In the genomic region with DNA sequence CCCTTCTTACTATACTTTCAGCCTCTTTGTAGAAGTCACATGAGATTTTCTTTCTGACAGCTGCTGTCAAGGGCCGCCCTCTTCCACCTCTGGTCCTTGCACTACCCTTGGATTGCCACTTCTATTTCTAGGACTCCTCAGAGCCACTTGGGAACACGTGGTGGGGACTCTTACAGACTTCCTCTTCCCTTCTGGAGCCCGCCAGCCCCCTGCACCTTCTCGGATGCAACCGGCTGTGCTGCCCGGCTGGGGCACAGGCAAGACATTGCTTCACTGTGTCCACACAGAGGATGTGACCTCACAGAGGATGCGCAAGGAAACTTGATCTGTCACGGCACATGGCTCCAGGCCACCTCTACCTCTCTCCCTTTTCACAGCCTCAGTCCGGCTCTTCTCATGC, we compare ENCODE assay signal across 9 cellular contexts. TPM values are rescaled to one million over a fixed set of nuclear protein-coding genes. Genes with fewer than 3 reads are reported as not detected.
DNase-seq lines count a peak whose midpoint lies in the region; ATAC-seq and TF ChIP-seq lines count a peak whose summit lies in the region.
"Had no signal": no experiment of that assay in that cellular context is flagged by ENCODE, and none has a peak within 500 bp of the region (broad histone marks: within the 10 kb centered on the region; RNA-seq: fewer than 3 reads in every experiment).

No MANE protein-coding gene starts in this region.

- no peaks in the 10 kb centered on the region for H3K9me3 ChIP-seq in OCI-LY7 (ENCODE audit: low read length)
- H3K9me3 ChIP-seq in MG63, result no peaks in the 10 kb centered on the region
- H3K9me3 ChIP-seq: suprapubic skin had no signal

- H3K27me3 ChIP-seq in MG63, result no peaks in the 10 kb centered on the region
- H3K27me3 ChIP-seq: suprapubic skin had no signal

- H3K9me3 Mint-ChIP-seq in stimulated activated effector memory CD8-positive, alpha-beta T cell treated with anti-CD3 and anti-CD28 coated beads, Interleukin-12 subunit alpha, Interleukin-12 subunit beta, amount 100 ng/mL, for 72 hours, result no peaks in the 10 kb centered on the region

- H3K4me3 ChIP-seq in OCI-LY7 (ENCODE audit: low read depth, low read length, poor library complexity, severe bottlenecking) (no peak overlapping the region), MG63 (no peak overlapping the region)
- H3K4me3 ChIP-seq: suprapubic skin had no signal

- peak overlapping the region; percentile 7 for H3K27ac ChIP-seq in OCI-LY7 (ENCODE audit: low read depth, low read length, poor library complexity, severe bottlenecking)
- H3K27ac ChIP-seq: suprapubic skin had no signal

- peaks cover 53% of the 10 kb centered on the region for H3K4me1 ChIP-seq in OCI-LY7 (ENCODE audit: insufficient read depth, low read length, poor library complexity, severe bottlenecking)

- peak overlapping the region; percentile 1 for H3K27ac Mint-ChIP-seq in stimulated activated effector memory CD8-positive, alpha-beta T cell treated with anti-CD3 and anti-CD28 coated beads, Interleukin-12 subunit alpha, Interleukin-12 subunit beta, amount 100 ng/mL, for 72 hours

- H3K4me3 Mint-ChIP-seq in stimulated activated effector memory CD8-positive, alpha-beta T cell treated with anti-CD3 and anti-CD28 coated beads, Interleukin-12 subunit alpha, Interleukin-12 subunit beta, amount 100 ng/mL, for 72 hours, result peak overlapping the region; percentile 0

- CTCF ChIA-PET in OCI-LY7 (lab: Charles Lee; ENCODE audit: unreplicated experiment), result no interaction called here

- POLR2A ChIA-PET in OCI-LY7 (lab: Charles Lee), result interaction anchor here (0.6 to 1.1 kb wide), 3 partner anchors 40 to 214 kb away, joined by 3 to 4 read pairs (median 3); partner anchors contain the start of gene EIF2D

- ATAC-seq in stimulated activated effector memory CD8-positive, alpha-beta T cell treated with anti-CD3 and anti-CD28 coated beads, Interleukin-12 subunit alpha, Interleukin-12 subunit beta, amount 100 ng/mL, for 72 hours, result no peak

- H3K4me2 ChIP-seq in OCI-LY7 (ENCODE audit: low read length), result peak overlapping the region; percentile 89

- no peaks in the 10 kb centered on the region for H3K9me2 ChIP-seq in OCI-LY7 (ENCODE audit: insufficient read depth, low read length)

- peaks cover 2% of the 10 kb centered on the region; the same call in 1 of the 2 replicates for H3K36me3 ChIP-seq in OCI-LY7 (ENCODE audit: insufficient read depth, low read length)
- H3K36me3 ChIP-seq in MG63, result no peaks in the 10 kb centered on the region; the same call in 1 of the 2 replicates
- H3K36me3 ChIP-seq: suprapubic skin had no signal

- no peaks in the 10 kb centered on the region for H3K36me3 Mint-ChIP-seq in stimulated activated effector memory CD8-positive, alpha-beta T cell treated with anti-CD3 and anti-CD28 coated beads, Interleukin-12 subunit alpha, Interleukin-12 subunit beta, amount 100 ng/mL, for 72 hours

- peak overlapping the region; percentile 88 for H2AFZ ChIP-seq in OCI-LY7 (ENCODE audit: low read length)

- DNase-seq in NCI-H2029 (lab: John Stamatoyannopoulos, UW) (peak; percentile 55), NCI-H2029 treated with DMSO at 0.1 percent for 48 hours (lab: John Stamatoyannopoulos, UW) (no peak), OCI-LY7 (ENCODE audit: low spot score) (peak; percentile 78), fibroblast of peridontal ligament (ENCODE audit: extremely low read depth) (peak; percentile 65), MG63 (no peak), D341Med (ENCODE audit: low spot score) (no peak)
- no peak for DNase-seq in stimulated activated effector memory CD8-positive, alpha-beta T cell treated with anti-CD3 and anti-CD28 coated beads, Interleukin-12 subunit alpha, Interleukin-12 subunit beta, amount 100 ng/mL, for 72 hours (ENCODE audit: low spot score in 2 of 2)
- DNase-seq in stimulated activated CD4-positive, alpha-beta T cell treated with anti-CD3 and anti-CD28 coated beads, Interleukin-1b, Interleukin-23, amount 100 ng/mL, for 48 hours, result no peak

- H3K79me2 ChIP-seq in OCI-LY7 (ENCODE audit: insufficient read depth, low read depth, low read length), result peaks cover 8% of the 10 kb centered on the region; the same call in 1 of the 2 replicates

- peaks cover 81% of the 10 kb centered on the region for H3K4me1 Mint-ChIP-seq in stimulated activated effector memory CD8-positive, alpha-beta T cell treated with anti-CD3 and anti-CD28 coated beads, Interleukin-12 subunit alpha, Interleukin-12 subunit beta, amount 100 ng/mL, for 72 hours

- intact Hi-C loops in OCI-LY7 (cut with micrococcal nuclease; ENCODE audit: unreplicated experiment), result no loop called here

- no peaks in the 10 kb centered on the region for H4K20me1 ChIP-seq in OCI-LY7 (ENCODE audit: insufficient read depth, low read length)

- TF ChIP-seq CTCF in OCI-LY7 (conservative IDR thresholded peaks at IDR 0.05; ENCODE audit: low read length), result no peak

- BruUV-seq in OCI-LY7 (replicated peaks; lab: Mats Ljungman, UMichigan), result no TSS peak

RNA-seq across cellular contexts. Expression of gene IKBKE, which starts 2.4 kb away (rescaled TPM):
- 23.8 and 23.9 TPM in 2 replicates for total RNA-seq in OCI-LY7 (2014; rRNA removed; shearing (Covaris generic))
- total RNA-seq in OCI-LY7 (2022), result 34.4 and 38.5 TPM in 2 replicates
- total RNA-seq in MG63 (2014; rRNA removed; shearing (Covaris generic); ENCODE audit: low replicate concordance), result 5.5 and 12.9 TPM in 2 replicates

RNA-seq across cellular contexts. Expression of gene RASSF5, which starts 39.4 kb away (rescaled TPM):
- 19.8 and 21.4 TPM in 2 replicates for total RNA-seq in OCI-LY7 (2014; rRNA removed; shearing (Covaris generic))
- total RNA-seq in OCI-LY7 (2022), result 25.7 and 30.0 TPM in 2 replicates
- total RNA-seq in MG63 (2014; rRNA removed; shearing (Covaris generic); ENCODE audit: low replicate concordance), result 0.12 and 1.3 TPM in 2 replicates

Comparison
In these comparisons a context has a peak if more than half of its experiments do, and no peak if none do; other contexts are left out.
1. DNase-seq: peak in NCI-H2029 (single experiment), OCI-LY7 (single experiment) and fibroblast of peridontal ligament (single experiment); none in NCI-H2029 treated with DMSO at 0.1 percent for 48 hours (single experiment), stimulated activated effector memory CD8-positive, alpha-beta T cell treated with anti-CD3 and anti-CD28 coated beads, Interleukin-12 subunit alpha, Interleukin-12 subunit beta, amount 100 ng/mL, for 72 hours (0 of 2), MG63 (single experiment), D341Med (single experiment) and stimulated activated CD4-positive, alpha-beta T cell treated with anti-CD3 and anti-CD28 coated beads, Interleukin-1b, Interleukin-23, amount 100 ng/mL, for 48 hours (single experiment).